In the genomic region with DNA sequence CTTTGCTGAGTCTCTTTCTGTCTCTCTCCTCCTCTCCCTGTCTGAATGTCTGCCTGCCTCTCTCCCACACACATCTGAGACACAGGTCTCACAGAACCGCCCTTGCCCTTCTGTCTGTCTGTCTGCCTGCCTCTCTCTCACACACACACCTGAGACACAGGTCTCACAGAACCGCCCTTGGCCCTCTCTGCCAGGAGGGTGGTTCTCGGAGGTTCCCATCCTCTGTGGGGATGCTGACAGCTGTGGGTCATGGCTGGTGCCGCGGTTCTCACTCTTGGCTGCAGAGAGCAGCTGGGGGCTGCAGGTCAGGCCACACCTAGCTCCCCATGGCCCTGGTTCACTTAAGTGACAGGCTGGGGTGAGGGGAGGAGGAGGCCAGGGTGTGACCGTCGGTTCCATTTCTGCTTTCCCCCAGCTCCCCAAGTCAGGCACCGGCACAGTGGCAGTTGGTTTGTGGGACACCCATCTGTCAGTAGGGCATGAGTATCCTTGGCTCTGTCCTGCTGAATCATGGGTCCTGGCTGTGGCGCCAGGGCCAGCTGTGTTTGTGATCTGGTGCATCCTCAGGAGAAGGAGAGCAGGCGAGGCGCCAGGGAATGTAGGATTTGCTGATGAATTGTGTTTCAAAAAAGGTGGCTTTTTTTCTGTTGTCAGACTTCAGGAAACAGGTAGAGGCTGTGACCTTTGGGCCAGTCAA, we compare ENCODE assay signal across 9 cellular contexts. TPM values are rescaled to one million over a fixed set of nuclear protein-coding genes. Genes with fewer than 3 reads are reported as not detected.
DNase-seq lines count a peak whose midpoint lies in the region; ATAC-seq and TF ChIP-seq lines count a peak whose summit lies in the region.
"Had no signal": no experiment of that assay in that cellular context is flagged by ENCODE, and none has a peak within 500 bp of the region (broad histone marks: within the 10 kb centered on the region; RNA-seq: fewer than 3 reads in every experiment).

No MANE protein-coding gene starts in this region.

- peaks cover 13% of the 10 kb centered on the region for H3K9me3 Mint-ChIP-seq in glutamatergic neuron (ENCODE audit: unreplicated experiment)

- 57% methylated on average over 11 of the region's 11 CpGs for WGBS in suprapubic skin

- no peak overlapping the region for H3K4me3 ChIP-seq in BLaER1
- no peak overlapping the region for H3K4me3 ChIP-seq in Peyer's patch
- no peak overlapping the region for H3K4me3 ChIP-seq in suprapubic skin

- TF ChIP-seq CTCF in Peyer's patch (IDR thresholded peaks at IDR 0.05) (no peak), glutamatergic neuron (IDR thresholded peaks at IDR 0.05; ENCODE audit: partially characterized antibody, unreplicated experiment) (no peak), suprapubic skin (IDR thresholded peaks at IDR 0.05) (no peak), omental fat pad (IDR thresholded peaks at IDR 0.05) (no peak)

- H3K27me3 Mint-ChIP-seq in glutamatergic neuron (ENCODE audit: unreplicated experiment): peaks cover 21% of the 10 kb centered on the region

- H3K27me3 ChIP-seq in BLaER1 (peaks cover 45% of the 10 kb centered on the region), Peyer's patch (no peaks in the 10 kb centered on the region), suprapubic skin (peaks cover 23% of the 10 kb centered on the region)

- H3K9me3 ChIP-seq in BLaER1 (no peaks in the 10 kb centered on the region), Peyer's patch (no peaks in the 10 kb centered on the region), suprapubic skin (no peaks in the 10 kb centered on the region)

- peaks cover 4% of the 10 kb centered on the region for H3K36me3 Mint-ChIP-seq in glutamatergic neuron (ENCODE audit: unreplicated experiment)

- 0 out of 2 replicates have a peak overlapping the region, but pooled peaks have one; percentile 77 for H3K27ac ChIP-seq in BLaER1
- H3K27ac ChIP-seq in Peyer's patch: peak overlapping the region in 3 of 4 donors; percentile 89 to 96 (median 96)
- no peak overlapping the region for H3K27ac ChIP-seq in suprapubic skin

- peak overlapping the region; percentile 79; the same call in 1 of the 2 replicates for H3K9ac ChIP-seq in BLaER1

- peaks cover 20% of the 10 kb centered on the region for H3K4me1 Mint-ChIP-seq in glutamatergic neuron (ENCODE audit: low read depth, unreplicated experiment)

- peak overlapping the region; percentile 89 for H3K27ac Mint-ChIP-seq in glutamatergic neuron (ENCODE audit: unreplicated experiment)

- peak; percentile 74 for DNase-seq in DMS53 treated with DMSO at 0.1 percent for 48 hours (lab: John Stamatoyannopoulos, UW; ENCODE audit: unreplicated experiment)
- DNase-seq in Peyer's patch: no peak
- no peak for DNase-seq in glutamatergic neuron
- DNase-seq in hippocampal formation (lab: John Stamatoyannopoulos, UW): no peak
- no peak for DNase-seq in suprapubic skin (ENCODE audit: low spot score in 2 of 2)
- no peak for DNase-seq in omental fat pad (ENCODE audit: low spot score)
- DNase-seq in HK-2 (ENCODE audit: unreplicated experiment): no peak
- DNase-seq: NCI-H2081 treated with DMSO at 0.1 percent for 48 hours had no signal

- TF ChIP-seq POLR2A in Peyer's patch (IDR thresholded peaks at IDR 0.05) (no peak), suprapubic skin (IDR thresholded peaks at IDR 0.05) (no peak)

- H3K4me1 ChIP-seq in BLaER1: peaks cover 23% of the 10 kb centered on the region
- H3K4me1 ChIP-seq in Peyer's patch: peaks cover 3 to 10% (median 6%) of the 10 kb centered on the region in 4 donors
- peaks cover 17% of the 10 kb centered on the region for H3K4me1 ChIP-seq in suprapubic skin

- H3K4me3 Mint-ChIP-seq in glutamatergic neuron (ENCODE audit: unreplicated experiment): peak overlapping the region; percentile 87

- no peak for TF ChIP-seq EP300 in suprapubic skin (IDR thresholded peaks at IDR 0.05)

- no peaks in the 10 kb centered on the region for H4K20me1 ChIP-seq in BLaER1

- H3K36me3 ChIP-seq in BLaER1 (no peaks in the 10 kb centered on the region), Peyer's patch (no peaks in the 10 kb centered on the region), suprapubic skin (no peaks in the 10 kb centered on the region)

- H3K4me2 ChIP-seq in BLaER1: peak overlapping the region; percentile 93

- ATAC-seq in omental fat pad (ENCODE audit: low FRiP score): no peak

RNA-seq across cellular contexts. Expression of gene CLPTM1L, which starts 42.3 kb away (rescaled TPM):
- total RNA-seq in Peyer's patch (100 to 1,000 TPM; 115 to 209 (median 143) TPM), glutamatergic neuron (ENCODE audit: unreplicated experiment) (95.2 TPM), suprapubic skin (100 to 1,000 TPM in 1 of 4 donors, 10 to 100 TPM in 3; 62.6 to 132 (median 93.5) TPM), omental fat pad (100 to 1,000 TPM in 2 of 4 donors, 10 to 100 TPM in 2; 65.0 to 165 (median 106) TPM)

RNA-seq across cellular contexts. Expression of gene SLC6A3, which starts 58.0 kb away (rescaled TPM):
- total RNA-seq in Peyer's patch (under 1 TPM in 2 of 4 donors, not detected in 2; 0.40 to 0.70 TPM), glutamatergic neuron (ENCODE audit: unreplicated experiment) (22.4 TPM), suprapubic skin (under 1 TPM in 1 of 4 donors, not detected in 3; 0.16 TPM), omental fat pad (1 to 10 TPM in 1 of 4 donors, under 1 TPM in 3; 0.32 to 1.2 (median 0.55) TPM)

Comparison
In these comparisons a context has a peak if more than half of its experiments do, and no peak if none do; other contexts are left out.
1. RNA of gene SLC6A3, which starts 58.0 kb away (total RNA-seq): 22.4 TPM in glutamatergic neuron (single experiment); 0.32 to 1.2 TPM in omental fat pad, 0.40 to 0.70 TPM in Peyer's patch and 0.16 TPM in suprapubic skin; every median in the first group is over 10 times any median in the second.